In the genomic region with DNA sequence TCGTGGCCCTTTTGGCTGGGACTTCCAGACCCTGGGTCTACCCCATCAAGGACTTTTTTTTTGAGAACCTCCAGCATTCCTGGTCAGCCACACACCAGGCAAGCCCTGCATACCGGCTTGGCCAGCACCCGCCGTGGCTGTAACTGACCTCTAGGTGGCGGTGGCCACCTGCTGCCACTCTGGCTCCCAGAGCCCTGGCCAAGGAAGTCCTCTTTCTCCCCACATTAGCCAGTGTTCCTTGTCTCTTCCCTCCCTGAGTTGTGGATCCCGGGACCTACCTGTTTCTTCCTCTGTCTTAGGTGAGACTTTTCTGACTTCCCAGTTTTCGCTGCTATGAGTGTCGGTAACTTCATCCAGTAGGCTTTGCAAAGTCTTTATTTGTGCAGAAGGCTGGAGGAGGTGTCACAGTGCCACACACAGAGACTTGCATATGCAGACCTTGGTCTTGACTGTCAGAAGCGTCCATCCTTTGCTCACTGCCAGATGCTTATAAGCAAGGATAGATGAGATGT, we compare ENCODE assay signal across 8 cellular contexts.
DNase-seq lines count a peak whose midpoint lies in the region; ATAC-seq and TF ChIP-seq lines count a peak whose summit lies in the region.

No MANE protein-coding gene starts in this region.

- TF ChIP-seq CTCF in GM13976 (IDR thresholded peaks at IDR 0.05; ENCODE audit: borderline replicate concordance, control extremely low read depth, extremely low read depth, insufficient read depth, missing control alignments) = peak; percentile 65
- peak; percentile 19 to 84 for TF ChIP-seq CTCF in suprapubic skin (IDR thresholded peaks at IDR 0.05)

- POLR2A ChIA-PET in activated CD4-positive, alpha-beta T cell treated with anti-CD3 and anti-CD28 coated beads, Interleukin-2, amount 10 ng/mL, durations not matched to agents 7 days and 5 days (lab: Charles Lee) = no interaction called here

- TF ChIP-seq POLR2A in erythroblast (IDR thresholded peaks at IDR 0.05; ENCODE audit: low read length) (no peak), suprapubic skin (IDR thresholded peaks at IDR 0.05) (no peak)

- TF ChIP-seq EP300 in suprapubic skin (IDR thresholded peaks at IDR 0.05) = no peak

- H3K4me1 Mint-ChIP-seq in activated CD4-positive, alpha-beta T cell treated with anti-CD3 and anti-CD28 coated beads, Interleukin-2, amount 10 ng/mL, durations not matched to agents 7 days and 5 days = peaks cover 31% of the 10 kb centered on the region

- no peak overlapping the region for H3K27ac ChIP-seq in suprapubic skin

- in situ Hi-C loops in GM13976 (cut with MboI; ENCODE audit: low sequenced_read_pairs, unreplicated experiment) = no loop called here

- DNase-seq in A172 (ENCODE audit: low spot score) (peak; percentile 70), GM13976 (ENCODE audit: low spot score) (no peak), NCI-H2171 (lab: John Stamatoyannopoulos, UW) (peak; percentile 6), erythroblast (lab: John Stamatoyannopoulos, UW) (peak; percentile 25 to 49), midbrain (lab: John Stamatoyannopoulos, UW) (peak; percentile 71), suprapubic skin (ENCODE audit: low spot score in 2 of 2) (no peak)
- peak; percentile 38 for DNase-seq in activated CD4-positive, alpha-beta T cell treated with anti-CD3 and anti-CD28 coated beads, Interleukin-2, amount 10 ng/mL, durations not matched to agents 7 days and 5 days

- no peak overlapping the region for H3K4me3 ChIP-seq in suprapubic skin

- H3K36me3 ChIP-seq in suprapubic skin = no peaks in the 10 kb centered on the region

- no peaks in the 10 kb centered on the region for H3K27me3 Mint-ChIP-seq in activated CD4-positive, alpha-beta T cell treated with anti-CD3 and anti-CD28 coated beads, Interleukin-2, amount 10 ng/mL, durations not matched to agents 7 days and 5 days

- H3K4me1 ChIP-seq in suprapubic skin = no peaks in the 10 kb centered on the region

- CTCF ChIA-PET in activated CD4-positive, alpha-beta T cell treated with anti-CD3 and anti-CD28 coated beads, Interleukin-2, amount 10 ng/mL, durations not matched to agents 7 days and 5 days (lab: Charles Lee) = interaction anchor here (0.6 to 1.1 kb wide), 2 partner anchors 140 to 194 kb away, joined by 3 to 4 read pairs; no protein-coding TSS in a partner anchor

- H3K27ac Mint-ChIP-seq in activated CD4-positive, alpha-beta T cell treated with anti-CD3 and anti-CD28 coated beads, Interleukin-2, amount 10 ng/mL, durations not matched to agents 7 days and 5 days = no peak overlapping the region

- peaks cover 2% of the 10 kb centered on the region for H3K9me3 Mint-ChIP-seq in activated CD4-positive, alpha-beta T cell treated with anti-CD3 and anti-CD28 coated beads, Interleukin-2, amount 10 ng/mL, durations not matched to agents 7 days and 5 days

- H3K27me3 ChIP-seq in suprapubic skin = no peaks in the 10 kb centered on the region

- ATAC-seq in HG03280 (IDR thresholded peaks at IDR 0.05; ENCODE audit: unreplicated experiment) = no peak

- no peaks in the 10 kb centered on the region for H3K36me3 Mint-ChIP-seq in activated CD4-positive, alpha-beta T cell treated with anti-CD3 and anti-CD28 coated beads, Interleukin-2, amount 10 ng/mL, durations not matched to agents 7 days and 5 days (ENCODE audit: low read depth)

- no peak overlapping the region for H3K4me3 Mint-ChIP-seq in activated CD4-positive, alpha-beta T cell treated with anti-CD3 and anti-CD28 coated beads, Interleukin-2, amount 10 ng/mL, durations not matched to agents 7 days and 5 days

- no peaks in the 10 kb centered on the region for H3K9me3 ChIP-seq in suprapubic skin

- WGBS in suprapubic skin = 50% methylated on average over 9 of the region's 9 CpGs

Comparison
In these comparisons a context has a peak if more than half of its experiments do, and no peak if none do; other contexts are left out.
1. DNase-seq: peak in A172 (single experiment), NCI-H2171 (single experiment), activated CD4-positive, alpha-beta T cell treated with anti-CD3 and anti-CD28 coated beads, Interleukin-2, amount 10 ng/mL, durations not matched to agents 7 days and 5 days (single experiment), erythroblast (2 of 2) and midbrain (single experiment); none in GM13976 (single experiment) and suprapubic skin (0 of 2).